12 cellular contexts compared by ENCODE assay signal in genomic region chr2:229282758-229283546, GRCh38. TPM values are rescaled to one million over a fixed set of nuclear protein-coding genes. Genes with fewer than 3 reads are reported as not detected.
DNase-seq lines count a peak whose midpoint lies in the region; ATAC-seq and TF ChIP-seq lines count a peak whose summit lies in the region.
"Had no signal": no experiment of that assay in that cellular context is flagged by ENCODE, and none has a peak within 500 bp of the region (broad histone marks: within the 10 kb centered on the region; RNA-seq: fewer than 3 reads in every experiment).

No MANE protein-coding gene starts in this region.

- no peak overlapping the region for H3K4me2 ChIP-seq in SK-N-SH

- H3K9me3 Mint-ChIP-seq in activated CD8-positive, alpha-beta memory T cell treated with anti-CD3 and anti-CD28 coated beads, Interleukin-2, amount 10 ng/mL, durations not matched to agents 7 days and 5 days (ENCODE audit: low read depth) = no peaks in the 10 kb centered on the region
- H3K9me3 Mint-ChIP-seq: activated naive CD8-positive, alpha-beta T cell treated with anti-CD3 and anti-CD28 coated beads, Interleukin-2, amount 10 ng/mL, durations not matched to agents 7 days and 5 days had no signal

- DNase-seq in SK-N-SH (no peak), amniotic stem cell (lab: John Stamatoyannopoulos, UW) (peak; percentile 24), iris pigment epithelial cell (ENCODE audit: low read depth) (peak; percentile 98), uterus (peak; percentile 66 to 71), NCI-H69 (lab: John Stamatoyannopoulos, UW) (no peak)
- DNase-seq in activated CD8-positive, alpha-beta memory T cell treated with anti-CD3 and anti-CD28 coated beads, Interleukin-2, amount 10 ng/mL, durations not matched to agents 7 days and 5 days = no peak
- DNase-seq in NK-92 treated with Interleukin-12 subunit alpha and Interleukin-12 subunit beta, amount 100 ng/mL, for 24 hours (lab: John Stamatoyannopoulos, UW) = no peak
- DNase-seq: activated naive CD8-positive, alpha-beta T cell treated with anti-CD3 and anti-CD28 coated beads, Interleukin-2, amount 10 ng/mL, durations not matched to agents 7 days and 5 days; head of caudate nucleus; occipital lobe had no signal

- no peaks in the 10 kb centered on the region for H3K4me1 Mint-ChIP-seq in activated CD8-positive, alpha-beta memory T cell treated with anti-CD3 and anti-CD28 coated beads, Interleukin-2, amount 10 ng/mL, durations not matched to agents 7 days and 5 days
- H3K4me1 Mint-ChIP-seq: activated naive CD8-positive, alpha-beta T cell treated with anti-CD3 and anti-CD28 coated beads, Interleukin-2, amount 10 ng/mL, durations not matched to agents 7 days and 5 days had no signal

- no peak for TF ChIP-seq RAD21 in SK-N-SH (IDR thresholded peaks at IDR 0.05; ENCODE audit: low read length)

- no peak overlapping the region for H3K27ac Mint-ChIP-seq in activated CD8-positive, alpha-beta memory T cell treated with anti-CD3 and anti-CD28 coated beads, Interleukin-2, amount 10 ng/mL, durations not matched to agents 7 days and 5 days
- H3K27ac Mint-ChIP-seq: activated naive CD8-positive, alpha-beta T cell treated with anti-CD3 and anti-CD28 coated beads, Interleukin-2, amount 10 ng/mL, durations not matched to agents 7 days and 5 days had no signal

- H3K36me3 ChIP-seq in SK-N-SH (replicated peaks in 1 of 2; ENCODE audit: control insufficient read depth in 1 of 2, insufficient read depth in 2 of 2, low read length in 1 of 2) = no peaks in the 10 kb centered on the region
- no peaks in the 10 kb centered on the region for H3K36me3 ChIP-seq in uterus

- TF ChIP-seq POLR2A in uterus (IDR thresholded peaks at IDR 0.05) = no peak

- CTCF ChIA-PET in SK-N-SH (lab: Yijun Ruan, JAX) = interaction anchor here (2.7 kb wide), 1 partner anchor 10 kb away, joined by 15 read pairs; no protein-coding TSS in a partner anchor
- CTCF ChIA-PET in activated CD8-positive, alpha-beta memory T cell treated with anti-CD3 and anti-CD28 coated beads, Interleukin-2, amount 10 ng/mL, durations not matched to agents 7 days and 5 days (lab: Charles Lee) = interaction anchor here (1.2 kb wide), 1 partner anchor 9 kb away, joined by 3 read pairs; no protein-coding TSS in a partner anchor

- TF ChIP-seq CTCF in SK-N-SH (IDR thresholded peaks at IDR 0.05) = no peak
- TF ChIP-seq CTCF in uterus (IDR thresholded peaks at IDR 0.05) = no peak

- no peak overlapping the region for H3K9ac ChIP-seq in SK-N-SH

- H3K27me3 Mint-ChIP-seq in activated CD8-positive, alpha-beta memory T cell treated with anti-CD3 and anti-CD28 coated beads, Interleukin-2, amount 10 ng/mL, durations not matched to agents 7 days and 5 days = no peaks in the 10 kb centered on the region
- H3K27me3 Mint-ChIP-seq: activated naive CD8-positive, alpha-beta T cell treated with anti-CD3 and anti-CD28 coated beads, Interleukin-2, amount 10 ng/mL, durations not matched to agents 7 days and 5 days had no signal

- WGBS in SK-N-SH (ENCODE audit: low lambda C conversion rate) = 44% methylated on average over 5 of the region's 5 CpGs

- H3K27ac ChIP-seq in SK-N-SH (ENCODE audit: low read depth in 2 of 2, low read length in 1 of 2) (no peak overlapping the region), uterus (peak overlapping the region in 1 of 2 donors; percentile 26)
- H3K27ac ChIP-seq: VCaP had no signal

- no peak for ATAC-seq in SK-N-SH treated with all-trans-retinoic acid at 6 μM for 48 hours
- ATAC-seq in activated CD8-positive, alpha-beta memory T cell treated with anti-CD3 and anti-CD28 coated beads, Interleukin-2, amount 10 ng/mL, durations not matched to agents 7 days and 5 days = no peak

- no peaks in the 10 kb centered on the region for H3F3A ChIP-seq in SK-N-SH (replicated peaks; ENCODE audit: insufficient read depth)

- no peaks in the 10 kb centered on the region for H3K9me2 ChIP-seq in SK-N-SH

- intact Hi-C loops in uterus (cut with DNase I; ENCODE audit: low total_unique reads) = no loop called here

- H3K36me3 Mint-ChIP-seq in activated CD8-positive, alpha-beta memory T cell treated with anti-CD3 and anti-CD28 coated beads, Interleukin-2, amount 10 ng/mL, durations not matched to agents 7 days and 5 days = no peaks in the 10 kb centered on the region
- H3K36me3 Mint-ChIP-seq: activated naive CD8-positive, alpha-beta T cell treated with anti-CD3 and anti-CD28 coated beads, Interleukin-2, amount 10 ng/mL, durations not matched to agents 7 days and 5 days had no signal

- H3K9me3 ChIP-seq in SK-N-SH (no peaks in the 10 kb centered on the region), uterus (no peaks in the 10 kb centered on the region)

- no peak overlapping the region for H2AFZ ChIP-seq in SK-N-SH (ENCODE audit: low read depth)

- POLR2A ChIA-PET in SK-N-SH (lab: Yijun Ruan, JAX) = no interaction called here

- H3K4me3 ChIP-seq in SK-N-SH (ENCODE audit: low read depth in 2 of 2, low read length in 1 of 2) (no peak overlapping the region), uterus (no peak overlapping the region)

- H3K4me3 Mint-ChIP-seq in activated CD8-positive, alpha-beta memory T cell treated with anti-CD3 and anti-CD28 coated beads, Interleukin-2, amount 10 ng/mL, durations not matched to agents 7 days and 5 days = no peak overlapping the region
- H3K4me3 Mint-ChIP-seq: activated naive CD8-positive, alpha-beta T cell treated with anti-CD3 and anti-CD28 coated beads, Interleukin-2, amount 10 ng/mL, durations not matched to agents 7 days and 5 days had no signal

- no peak for TF ChIP-seq EP300 in SK-N-SH (IDR thresholded peaks at IDR 0.05; ENCODE audit: borderline replicate concordance in 1 of 2, low read depth in 1 of 2, low read length in 1 of 2)

- H3K4me1 ChIP-seq in SK-N-SH (ENCODE audit: control insufficient read depth in 1 of 2, insufficient read depth in 2 of 2, low read depth in 1 of 2, low read length in 1 of 2) = no peaks in the 10 kb centered on the region
- H3K4me1 ChIP-seq in uterus = no peaks in the 10 kb centered on the region

- no peaks in the 10 kb centered on the region for H3K79me2 ChIP-seq in SK-N-SH (ENCODE audit: insufficient read depth)

- no peaks in the 10 kb centered on the region for H4K20me1 ChIP-seq in SK-N-SH (ENCODE audit: insufficient read depth)

- H3K27me3 ChIP-seq in SK-N-SH (ENCODE audit: insufficient read depth) (no peaks in the 10 kb centered on the region), uterus (no peaks in the 10 kb centered on the region)

TF ChIP-seq in SK-N-SH treated with all-trans-retinoic acid at 6 μM for 48 hours, 23 proteins besides CTCF, POLR2A, EP300 and RAD21:
- TF ChIP-seq ZNF8 (CRISPR knock-in tag; IDR thresholded peaks at IDR 0.05) (no peak), TCF4 (CRISPR knock-in tag; IDR thresholded peaks at IDR 0.05; ENCODE audit: borderline replicate concordance) (no peak), ZFP30 (CRISPR knock-in tag; IDR thresholded peaks at IDR 0.05) (no peak), ZNF565 (CRISPR knock-in tag; conservative IDR thresholded peaks at IDR 0.05; ENCODE audit: low read depth) (no peak), ISL1 (CRISPR knock-in tag; IDR thresholded peaks at IDR 0.05) (peak; percentile 24; the same call in 1 of the 2 replicates)

TF ChIP-seq in SK-N-SH, 30 proteins besides CTCF, POLR2A, EP300 and RAD21 (continues in another document):
- TF ChIP-seq POLR2AphosphoS5 (IDR thresholded peaks at IDR 0.05; ENCODE audit: low read depth, low read length) = no peak
- no peak for TF ChIP-seq TEAD4 (IDR thresholded peaks at IDR 0.05; ENCODE audit: borderline replicate concordance, insufficient read depth)
- no peak for TF ChIP-seq NRF1 (IDR thresholded peaks at IDR 0.05; ENCODE audit: low read depth, low read length)
- no peak for TF ChIP-seq FOXJ3 (CRISPR knock-in tag; IDR thresholded peaks at IDR 0.05)
- TF ChIP-seq ELF1 (IDR thresholded peaks at IDR 0.05) = no peak
- TF ChIP-seq SIN3A (IDR thresholded peaks at IDR 0.05; ENCODE audit: borderline replicate concordance, low read depth, low read length) = no peak
- no peak for TF ChIP-seq SMC3 (IDR thresholded peaks at IDR 0.05; ENCODE audit: low read depth, low read length)
- TF ChIP-seq TCF12 (IDR thresholded peaks at IDR 0.05) = no peak
- TF ChIP-seq PBX3 (IDR thresholded peaks at IDR 0.05) = no peak

RNA-seq across cellular contexts. Expression of gene PID1, which starts 11.9 kb away (rescaled TPM):
- polyA plus RNA-seq in SK-N-SH (2012; rRNA removed) = 0.06 and 0.16 TPM in 2 replicates
- 0.14 and 0.18 TPM in 2 replicates for polyA plus RNA-seq in SK-N-SH (2012; cell fraction: cytosol; rRNA removed)
- polyA plus RNA-seq in SK-N-SH (2012; cell fraction: nucleus; rRNA removed) = 0.06 and 0.18 TPM in 2 replicates
- total RNA-seq in uterus = 10 to 100 TPM; 26.4 to 48.5 (median 37.1) TPM
- total RNA-seq in activated CD8-positive, alpha-beta memory T cell treated with anti-CD3 and anti-CD28 coated beads, Interleukin-2, amount 10 ng/mL, durations not matched to agents 7 days and 5 days = not detected

Comparison
In these comparisons a context has a peak if more than half of its experiments do, and no peak if none do; other contexts are left out.
1. DNase-seq: peak in amniotic stem cell (single experiment), iris pigment epithelial cell (single experiment) and uterus (2 of 2); none in SK-N-SH (single experiment), activated CD8-positive, alpha-beta memory T cell treated with anti-CD3 and anti-CD28 coated beads, Interleukin-2, amount 10 ng/mL, durations not matched to agents 7 days and 5 days (single experiment), NCI-H69 (single experiment) and NK-92 treated with Interleukin-12 subunit alpha and Interleukin-12 subunit beta, amount 100 ng/mL, for 24 hours (single experiment).
2. RNA of gene PID1, which starts 11.9 kb away (total RNA-seq): 26.4 to 48.5 TPM in uterus; not detected in activated CD8-positive, alpha-beta memory T cell treated with anti-CD3 and anti-CD28 coated beads, Interleukin-2, amount 10 ng/mL, durations not matched to agents 7 days and 5 days; every median in the first group is over 10 times any median in the second.